In genomic region chr3:172461530-172462138, GRCh38 we compare ENCODE assay signal across 1 cellular context.
TF ChIP-seq lines count a peak whose summit lies in the region.

No MANE protein-coding gene starts in this region.

TF ChIP-seq in GM12878, 131 proteins besides CTCF, POLR2A, EP300 and RAD21:
- TF ChIP-seq BCLAF1 (IDR thresholded peaks at IDR 0.05) = no peak
- TF ChIP-seq SMC3 (IDR thresholded peaks at IDR 0.05; ENCODE audit: borderline replicate concordance, low read length) = peak; percentile 37; the same call in 1 of the 2 replicates
